16 cellular contexts compared by ENCODE assay signal in genomic region chr12:121182222-121182896, GRCh38.
"Had no signal": no experiment of that assay in that cellular context is flagged by ENCODE, and none has a peak within 500 bp of the region (broad histone marks: within the 10 kb centered on the region; RNA-seq: fewer than 3 reads in every experiment).

No MANE protein-coding gene starts in this region.

- H3K4me3 Mint-ChIP-seq: activated B cell treated with CpG ODN at 0.5 μM for 24 hours; naive thymus-derived CD8-positive, alpha-beta T cell; T-cell had no signal

- H3K9me3 Mint-ChIP-seq: activated B cell treated with CpG ODN at 0.5 μM for 24 hours, T-cell had no signal

- ATAC-seq: lower lobe of right lung; naive thymus-derived CD8-positive, alpha-beta T cell; psoas muscle; right cardiac atrium; SK-N-SH treated with all-trans-retinoic acid at 6 μM for 48 hours; T-cell had no signal

- H3K4me1 Mint-ChIP-seq: T-cell had no signal

- H3K27ac Mint-ChIP-seq: activated B cell treated with CpG ODN at 0.5 μM for 24 hours; naive thymus-derived CD8-positive, alpha-beta T cell; T-cell had no signal

- DNase-seq: activated B cell treated with CpG ODN at 0.5 μM for 24 hours; activated effector memory CD4-positive, alpha-beta T cell treated with anti-CD3 and anti-CD28 coated beads, Interleukin-2, amount 50 U/mL, for 16 hours; erythroblast; foreskin melanocyte; glutamatergic neuron; hypothalamus; lower lobe of right lung; naive thymus-derived CD8-positive, alpha-beta T cell; ovary; psoas muscle; right cardiac atrium; SIG-M5; T-cell; T-helper 9 cell; upper lobe of left lung had no signal

- H3K27me3 Mint-ChIP-seq: activated B cell treated with CpG ODN at 0.5 μM for 24 hours; naive thymus-derived CD8-positive, alpha-beta T cell; T-cell had no signal
